2 cellular contexts compared by ENCODE assay signal in the genomic region with DNA sequence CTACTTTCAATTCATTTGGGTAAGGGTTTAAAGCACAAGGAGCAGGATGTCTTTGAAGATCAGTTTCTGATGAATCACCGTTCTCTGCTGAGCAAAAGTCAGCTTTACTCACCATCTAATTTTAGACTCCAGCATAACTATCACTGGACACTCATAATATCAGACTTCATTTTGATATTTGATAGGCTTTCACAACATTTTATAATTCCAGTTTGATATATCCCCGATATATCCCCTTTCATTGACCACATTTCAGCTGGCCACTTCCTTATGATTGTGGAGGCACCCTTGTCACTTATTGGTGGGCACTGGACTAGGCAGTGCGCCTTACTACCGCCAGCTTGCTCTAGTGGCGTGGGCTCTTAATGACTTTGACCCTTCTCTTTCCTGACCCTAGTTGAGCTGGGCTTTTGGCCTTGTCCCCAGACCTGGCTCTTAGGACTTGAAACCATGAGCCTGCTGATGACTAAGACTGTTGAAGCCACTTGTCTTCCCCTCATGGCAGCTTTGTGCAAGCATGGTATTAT.
TF ChIP-seq lines count a peak whose summit lies in the region.

No MANE protein-coding gene starts in this region.

TF ChIP-seq in HepG2, 621 proteins besides CTCF, POLR2A, EP300 and RAD21:
- TF ChIP-seq FOSL2 (CRISPR knock-in tag; IDR thresholded peaks at IDR 0.05): 0 out of 2 replicates have a peak, but pooled peaks have one; percentile 7
- no peak for TF ChIP-seq RAD51 (IDR thresholded peaks at IDR 0.05; ENCODE audit: borderline replicate concordance)
- TF ChIP-seq, protein P1, sequence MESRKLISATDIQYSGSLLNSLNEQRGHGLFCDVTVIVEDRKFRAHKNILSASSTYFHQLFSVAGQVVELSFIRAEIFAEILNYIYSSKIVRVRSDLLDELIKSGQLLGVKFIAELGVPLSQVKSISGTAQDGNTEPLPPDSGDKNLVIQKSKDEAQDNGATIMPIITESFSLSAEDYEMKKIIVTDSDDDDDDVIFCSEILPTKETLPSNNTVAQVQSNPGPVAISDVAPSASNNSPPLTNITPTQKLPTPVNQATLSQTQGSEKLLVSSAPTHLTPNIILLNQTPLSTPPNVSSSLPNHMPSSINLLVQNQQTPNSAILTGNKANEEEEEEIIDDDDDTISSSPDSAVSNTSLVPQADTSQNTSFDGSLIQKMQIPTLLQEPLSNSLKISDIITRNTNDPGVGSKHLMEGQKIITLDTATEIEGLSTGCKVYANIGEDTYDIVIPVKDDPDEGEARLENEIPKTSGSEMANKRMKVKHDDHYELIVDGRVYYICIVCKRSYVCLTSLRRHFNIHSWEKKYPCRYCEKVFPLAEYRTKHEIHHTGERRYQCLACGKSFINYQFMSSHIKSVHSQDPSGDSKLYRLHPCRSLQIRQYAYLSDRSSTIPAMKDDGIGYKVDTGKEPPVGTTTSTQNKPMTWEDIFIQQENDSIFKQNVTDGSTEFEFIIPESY (CRISPR knock-in tag; IDR thresholded peaks at IDR 0.05): peak; percentile 78

TF ChIP-seq in WTC11, 78 proteins besides CTCF, POLR2A, EP300 and RAD21 (continued from another document):
- TF ChIP-seq, protein P2, sequence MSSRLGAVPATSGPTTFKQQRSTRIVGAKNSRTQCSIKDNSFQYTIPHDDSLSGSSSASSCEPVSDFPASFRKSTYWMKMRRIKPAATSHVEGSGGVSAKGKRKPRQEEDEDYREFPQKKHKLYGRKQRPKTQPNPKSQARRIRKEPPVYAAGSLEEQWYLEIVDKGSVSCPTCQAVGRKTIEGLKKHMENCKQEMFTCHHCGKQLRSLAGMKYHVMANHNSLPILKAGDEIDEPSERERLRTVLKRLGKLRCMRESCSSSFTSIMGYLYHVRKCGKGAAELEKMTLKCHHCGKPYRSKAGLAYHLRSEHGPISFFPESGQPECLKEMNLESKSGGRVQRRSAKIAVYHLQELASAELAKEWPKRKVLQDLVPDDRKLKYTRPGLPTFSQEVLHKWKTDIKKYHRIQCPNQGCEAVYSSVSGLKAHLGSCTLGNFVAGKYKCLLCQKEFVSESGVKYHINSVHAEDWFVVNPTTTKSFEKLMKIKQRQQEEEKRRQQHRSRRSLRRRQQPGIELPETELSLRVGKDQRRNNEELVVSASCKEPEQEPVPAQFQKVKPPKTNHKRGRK (CRISPR knock-in tag; IDR thresholded peaks at IDR 0.05; ENCODE audit: borderline replicate concordance): no peak
- TF ChIP-seq, protein P3, sequence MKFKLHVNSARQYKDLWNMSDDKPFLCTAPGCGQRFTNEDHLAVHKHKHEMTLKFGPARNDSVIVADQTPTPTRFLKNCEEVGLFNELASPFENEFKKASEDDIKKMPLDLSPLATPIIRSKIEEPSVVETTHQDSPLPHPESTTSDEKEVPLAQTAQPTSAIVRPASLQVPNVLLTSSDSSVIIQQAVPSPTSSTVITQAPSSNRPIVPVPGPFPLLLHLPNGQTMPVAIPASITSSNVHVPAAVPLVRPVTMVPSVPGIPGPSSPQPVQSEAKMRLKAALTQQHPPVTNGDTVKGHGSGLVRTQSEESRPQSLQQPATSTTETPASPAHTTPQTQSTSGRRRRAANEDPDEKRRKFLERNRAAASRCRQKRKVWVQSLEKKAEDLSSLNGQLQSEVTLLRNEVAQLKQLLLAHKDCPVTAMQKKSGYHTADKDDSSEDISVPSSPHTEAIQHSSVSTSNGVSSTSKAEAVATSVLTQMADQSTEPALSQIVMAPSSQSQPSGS (CRISPR knock-in tag; IDR thresholded peaks at IDR 0.05; ENCODE audit: borderline replicate concordance, low read depth): no peak
- no peak for TF ChIP-seq EMX1 (CRISPR knock-in tag; IDR thresholded peaks at IDR 0.05)
